Comparison of ENCODE assay signal across 1 cellular context in the genomic region with DNA sequence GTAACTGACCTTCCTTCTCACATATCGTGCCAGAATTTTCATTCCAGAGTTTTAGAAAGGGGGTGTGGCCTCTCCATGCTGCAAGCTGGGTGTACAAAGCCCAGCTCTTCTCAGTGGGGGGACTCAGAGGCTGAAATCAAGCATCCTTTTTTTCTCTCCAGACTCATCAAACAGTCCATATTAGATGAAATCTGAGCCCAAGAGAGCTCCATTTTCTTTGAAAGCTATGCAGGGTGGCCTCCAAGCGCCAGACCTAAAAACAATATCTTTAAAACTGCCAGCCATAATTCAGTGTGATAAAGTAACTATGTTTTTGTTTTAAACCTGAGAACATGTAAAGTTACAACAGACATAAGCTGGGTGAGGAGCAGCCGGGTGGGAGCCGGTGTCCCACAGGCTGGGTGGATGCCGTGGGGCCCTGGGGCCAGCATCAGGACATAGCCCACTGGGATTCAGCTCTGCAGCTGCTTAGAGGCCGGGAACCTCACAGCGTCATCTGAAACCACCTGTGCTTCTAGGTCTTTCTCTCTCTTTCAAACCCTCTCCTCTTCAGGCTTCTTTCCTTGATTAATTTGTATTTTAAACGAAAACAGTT.
TF ChIP-seq lines count a peak whose summit lies in the region.

No MANE protein-coding gene starts in this region.

TF ChIP-seq in GM23338, 12 proteins besides CTCF, POLR2A, EP300 and RAD21 (continued from another document):
- TF ChIP-seq, protein P1, sequence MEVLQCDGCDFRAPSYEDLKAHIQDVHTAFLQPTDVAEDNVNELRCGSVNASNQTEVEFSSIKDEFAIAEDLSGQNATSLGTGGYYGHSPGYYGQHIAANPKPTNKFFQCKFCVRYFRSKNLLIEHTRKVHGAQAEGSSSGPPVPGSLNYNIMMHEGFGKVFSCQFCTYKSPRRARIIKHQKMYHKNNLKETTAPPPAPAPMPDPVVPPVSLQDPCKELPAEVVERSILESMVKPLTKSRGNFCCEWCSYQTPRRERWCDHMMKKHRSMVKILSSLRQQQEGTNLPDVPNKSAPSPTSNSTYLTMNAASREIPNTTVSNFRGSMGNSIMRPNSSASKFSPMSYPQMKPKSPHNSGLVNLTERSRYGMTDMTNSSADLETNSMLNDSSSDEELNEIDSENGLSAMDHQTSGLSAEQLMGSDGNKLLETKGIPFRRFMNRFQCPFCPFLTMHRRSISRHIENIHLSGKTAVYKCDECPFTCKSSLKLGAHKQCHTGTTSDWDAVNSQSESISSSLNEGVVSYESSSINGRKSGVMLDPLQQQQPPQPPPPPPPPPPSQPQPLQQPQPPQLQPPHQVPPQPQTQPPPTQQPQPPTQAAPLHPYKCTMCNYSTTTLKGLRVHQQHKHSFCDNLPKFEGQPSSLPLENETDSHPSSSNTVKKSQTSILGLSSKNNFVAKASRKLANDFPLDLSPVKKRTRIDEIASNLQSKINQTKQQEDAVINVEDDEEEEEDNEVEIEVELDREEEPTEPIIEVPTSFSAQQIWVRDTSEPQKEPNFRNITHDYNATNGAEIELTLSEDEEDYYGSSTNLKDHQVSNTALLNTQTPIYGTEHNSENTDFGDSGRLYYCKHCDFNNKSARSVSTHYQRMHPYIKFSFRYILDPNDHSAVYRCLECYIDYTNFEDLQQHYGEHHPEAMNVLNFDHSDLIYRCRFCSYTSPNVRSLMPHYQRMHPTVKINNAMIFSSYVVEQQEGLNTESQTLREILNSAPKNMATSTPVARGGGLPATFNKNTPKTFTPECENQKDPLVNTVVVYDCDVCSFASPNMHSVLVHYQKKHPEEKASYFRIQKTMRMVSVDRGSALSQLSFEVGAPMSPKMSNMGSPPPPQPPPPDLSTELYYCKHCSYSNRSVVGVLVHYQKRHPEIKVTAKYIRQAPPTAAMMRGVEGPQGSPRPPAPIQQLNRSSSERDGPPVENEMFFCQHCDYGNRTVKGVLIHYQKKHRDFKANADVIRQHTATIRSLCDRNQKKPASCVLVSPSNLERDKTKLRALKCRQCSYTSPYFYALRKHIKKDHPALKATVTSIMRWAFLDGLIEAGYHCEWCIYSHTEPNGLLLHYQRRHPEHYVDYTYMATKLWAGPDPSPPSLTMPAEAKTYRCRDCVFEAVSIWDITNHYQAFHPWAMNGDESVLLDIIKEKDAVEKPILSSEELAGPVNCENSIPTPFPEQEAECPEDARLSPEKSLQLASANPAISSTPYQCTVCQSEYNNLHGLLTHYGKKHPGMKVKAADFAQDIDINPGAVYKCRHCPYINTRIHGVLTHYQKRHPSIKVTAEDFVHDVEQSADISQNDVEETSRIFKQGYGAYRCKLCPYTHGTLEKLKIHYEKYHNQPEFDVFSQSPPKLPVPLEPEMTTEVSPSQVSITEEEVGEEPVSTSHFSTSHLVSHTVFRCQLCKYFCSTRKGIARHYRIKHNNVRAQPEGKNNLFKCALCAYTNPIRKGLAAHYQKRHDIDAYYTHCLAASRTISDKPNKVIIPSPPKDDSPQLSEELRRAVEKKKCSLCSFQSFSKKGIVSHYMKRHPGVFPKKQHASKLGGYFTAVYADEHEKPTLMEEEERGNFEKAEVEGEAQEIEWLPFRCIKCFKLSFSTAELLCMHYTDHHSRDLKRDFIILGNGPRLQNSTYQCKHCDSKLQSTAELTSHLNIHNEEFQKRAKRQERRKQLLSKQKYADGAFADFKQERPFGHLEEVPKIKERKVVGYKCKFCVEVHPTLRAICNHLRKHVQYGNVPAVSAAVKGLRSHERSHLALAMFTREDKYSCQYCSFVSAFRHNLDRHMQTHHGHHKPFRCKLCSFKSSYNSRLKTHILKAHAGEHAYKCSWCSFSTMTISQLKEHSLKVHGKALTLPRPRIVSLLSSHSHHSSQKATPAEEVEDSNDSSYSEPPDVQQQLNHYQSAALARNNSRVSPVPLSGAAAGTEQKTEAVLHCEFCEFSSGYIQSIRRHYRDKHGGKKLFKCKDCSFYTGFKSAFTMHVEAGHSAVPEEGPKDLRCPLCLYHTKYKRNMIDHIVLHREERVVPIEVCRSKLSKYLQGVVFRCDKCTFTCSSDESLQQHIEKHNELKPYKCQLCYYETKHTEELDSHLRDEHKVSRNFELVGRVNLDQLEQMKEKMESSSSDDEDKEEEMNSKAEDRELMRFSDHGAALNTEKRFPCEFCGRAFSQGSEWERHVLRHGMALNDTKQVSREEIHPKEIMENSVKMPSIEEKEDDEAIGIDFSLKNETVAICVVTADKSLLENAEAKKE (CRISPR knock-in tag; IDR thresholded peaks at IDR 0.05) = no peak
- no peak for TF ChIP-seq EZH2phosphoT487 (IDR thresholded peaks at IDR 0.05; ENCODE audit: unreplicated experiment)
- TF ChIP-seq ZNF331 (CRISPR knock-in tag; IDR thresholded peaks at IDR 0.05; ENCODE audit: low read depth) = no peak
- no peak for TF ChIP-seq EZH2 (IDR thresholded peaks at IDR 0.05; ENCODE audit: low read depth, unreplicated experiment)
